In the genomic region with DNA sequence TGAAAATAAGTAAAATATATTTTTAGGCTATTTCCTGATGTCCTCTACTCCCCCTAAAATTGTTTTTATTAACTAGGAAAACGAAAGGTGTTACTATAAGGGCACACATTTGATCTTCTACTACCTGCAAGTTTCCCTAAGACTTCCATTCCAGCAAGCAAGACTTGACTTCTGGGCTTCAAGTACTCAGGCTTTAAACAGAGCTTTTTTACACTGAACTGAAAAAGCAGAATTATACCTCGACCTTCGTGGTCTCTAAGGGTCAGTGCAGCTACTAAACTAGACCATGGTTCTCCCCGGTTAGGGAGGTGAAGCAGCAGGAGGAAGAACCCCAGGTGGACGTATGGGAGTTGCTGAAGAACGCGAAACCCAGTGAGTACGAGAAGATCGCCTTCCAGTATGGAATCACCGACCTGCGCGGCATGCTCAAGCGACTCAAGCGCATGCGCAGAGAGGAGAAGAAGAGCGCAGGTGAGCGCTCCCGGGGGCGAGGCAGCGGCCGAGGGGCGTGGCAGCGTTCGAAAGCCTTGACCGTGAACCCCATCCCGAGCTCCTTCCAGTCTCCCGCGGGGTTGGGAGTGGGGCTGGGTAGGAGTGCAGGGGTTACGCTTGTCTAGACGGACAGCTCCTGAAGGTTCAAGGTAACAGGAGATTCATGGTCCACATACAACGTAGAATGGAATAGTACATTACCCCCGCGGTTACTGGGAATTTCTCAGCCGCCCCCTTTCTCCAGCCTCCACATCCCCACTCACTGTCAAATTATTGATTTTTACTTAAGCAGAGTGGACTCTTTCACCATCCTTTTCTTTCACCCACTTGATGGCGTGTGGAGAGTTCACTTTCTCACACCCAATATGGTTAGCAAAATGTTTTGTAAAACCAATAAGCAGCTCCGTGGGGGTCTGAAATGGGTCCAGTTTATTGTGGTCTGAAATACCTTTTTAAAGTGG, we compare ENCODE assay signal across 11 cellular contexts. TPM values are rescaled to one million over a fixed set of nuclear protein-coding genes. Genes with fewer than 3 reads are reported as not detected.
DNase-seq lines count a peak whose midpoint lies in the region; ATAC-seq, FAIRE-seq and TF ChIP-seq lines count a peak whose summit lies in the region.
"Had no signal": no experiment of that assay in that cellular context is flagged by ENCODE, and none has a peak within 500 bp of the region (broad histone marks: within the 10 kb centered on the region; RNA-seq: fewer than 3 reads in every experiment).

No MANE protein-coding gene starts in this region.

- WGBS in SK-N-SH (ENCODE audit: low lambda C conversion rate) = 12% methylated on average over 31 of the region's 36 CpGs
- WGBS in spleen, 5 donors = 21 to 29% (median 23%) methylated on average over 36 of the region's 36 CpGs

- no peak for TF ChIP-seq EP300 in SK-N-SH (IDR thresholded peaks at IDR 0.05; ENCODE audit: borderline replicate concordance in 1 of 2, low read depth in 1 of 2, low read length in 1 of 2)

- H3K9me1 ChIP-seq in keratinocyte (ENCODE audit: control insufficient read depth, extremely low read depth, insufficient read depth, low read length) = no peaks in the 10 kb centered on the region

- H3K27ac ChIP-seq in SK-N-SH (ENCODE audit: low read depth in 2 of 2, low read length in 1 of 2) (no peak overlapping the region), astrocyte (ENCODE audit: low read depth, low read length) (no peak overlapping the region), keratinocyte (ENCODE audit: control insufficient read depth, insufficient read depth, low read length) (no peak overlapping the region), spleen (no peak overlapping the region)

- CTCF ChIA-PET in SK-N-SH (lab: Yijun Ruan, JAX) = interaction anchor here (0.7 kb wide), 1 partner anchor 62 kb away, joined by 3 read pairs; no protein-coding TSS in a partner anchor

- peak overlapping the region; percentile 49 for H3K4me2 ChIP-seq in SK-N-SH
- H3K4me2 ChIP-seq in astrocyte (ENCODE audit: low read length) = peak overlapping the region; percentile 76
- peak overlapping the region; percentile 82 for H3K4me2 ChIP-seq in keratinocyte (ENCODE audit: control insufficient read depth, extremely low read depth, insufficient read depth, low read depth, low read length)

- H3F3A ChIP-seq in SK-N-SH (replicated peaks; ENCODE audit: insufficient read depth) = no peaks in the 10 kb centered on the region

- H3K27me3 Mint-ChIP-seq in astrocyte (ENCODE audit: low read depth, unreplicated experiment) = peaks cover 11% of the 10 kb centered on the region

- no peak for TF ChIP-seq RAD21 in SK-N-SH (IDR thresholded peaks at IDR 0.05; ENCODE audit: low read length)

- H3K4me3 Mint-ChIP-seq in astrocyte (ENCODE audit: unreplicated experiment) = peak overlapping the region; percentile 73

- peaks cover 1% of the 10 kb centered on the region for H3K9me3 Mint-ChIP-seq in astrocyte (ENCODE audit: unreplicated experiment)

- H3K36me3 ChIP-seq in SK-N-SH (replicated peaks in 1 of 2; ENCODE audit: control insufficient read depth in 1 of 2, insufficient read depth in 2 of 2, low read length in 1 of 2) (no peaks in the 10 kb centered on the region), astrocyte (ENCODE audit: insufficient read depth, low read length) (no peaks in the 10 kb centered on the region), keratinocyte (ENCODE audit: control insufficient read depth in 2 of 2, extremely low read depth in 1 of 2, insufficient read depth in 2 of 2, low read length in 2 of 2) (no peaks in the 10 kb centered on the region), spleen (no peaks in the 10 kb centered on the region)

- no peak overlapping the region for H3K9ac ChIP-seq in SK-N-SH
- H3K9ac ChIP-seq in astrocyte (ENCODE audit: low read length) = no peak overlapping the region
- no peak overlapping the region for H3K9ac ChIP-seq in keratinocyte (ENCODE audit: control insufficient read depth, extremely low read depth, insufficient read depth, low read length)

- H2AFZ ChIP-seq in SK-N-SH (ENCODE audit: low read depth) (no peak overlapping the region), astrocyte (ENCODE audit: low read depth, low read length) (peak overlapping the region; percentile 78), keratinocyte (ENCODE audit: control insufficient read depth, low read length) (peak overlapping the region; percentile 91)

- FAIRE-seq in astrocyte (lab: Jason Lieb, UNC) (no peak), keratinocyte (lab: Jason Lieb, UNC) (no peak)

- TF ChIP-seq CTCF in SK-N-SH (IDR thresholded peaks at IDR 0.05) (no peak), astrocyte (IDR thresholded peaks at IDR 0.05; ENCODE audit: insufficient read depth, low read depth, low read length) (no peak), keratinocyte (optimal IDR thresholded peaks at IDR 0.05 in 1 of 3, IDR thresholded peaks at IDR 0.05 in 1 of 3, conservative IDR thresholded peaks at IDR 0.05 in 1 of 3; ENCODE audit: extremely low read depth in 1 of 3, insufficient read depth in 2 of 3, low read length in 3 of 3) (no peak), spleen (IDR thresholded peaks at IDR 0.05 in 8 of 11, conservative IDR thresholded peaks at IDR 0.05 in 3 of 11) (no peak)

- TF ChIP-seq POLR2A in spleen (IDR thresholded peaks at IDR 0.05) = no peak

- ATAC-seq in SK-N-SH treated with all-trans-retinoic acid at 6 μM for 48 hours = no peak; the same call in 2 of the 3 replicates

- intact Hi-C loops in spleen (cut with DNase I; ENCODE audit: low total_unique reads) = no loop called here

- peaks cover 0 to 3% of the 10 kb centered on the region in 2 experiments; a peak in 2 of 4 replicates for H3K4me1 ChIP-seq in SK-N-SH (ENCODE audit: control insufficient read depth in 1 of 2, insufficient read depth in 2 of 2, low read depth in 1 of 2, low read length in 1 of 2)
- no peaks in the 10 kb centered on the region for H3K4me1 ChIP-seq in astrocyte (ENCODE audit: insufficient read depth, low read length)
- H3K4me1 ChIP-seq in keratinocyte (ENCODE audit: control insufficient read depth, extremely low read depth, insufficient read depth, low read length) = peaks cover 5% of the 10 kb centered on the region
- H3K4me1 ChIP-seq in spleen = peaks cover 0 to 12% (median 5%) of the 10 kb centered on the region in 6 donors

- H3K4me1 Mint-ChIP-seq in astrocyte (ENCODE audit: low read depth, unreplicated experiment) = no peaks in the 10 kb centered on the region

- DNase-seq in SK-N-SH (peak; percentile 14), astrocyte (ENCODE audit: low read depth) (no peak), keratinocyte (ENCODE audit: low read depth, low spot score) (no peak), spleen (no peak), DMS 273 treated with DMSO at 0.1 percent for 48 hours (lab: John Stamatoyannopoulos, UW) (no peak), mesenteric fat pad (ENCODE audit: low spot score) (no peak), epidermal melanocyte (ENCODE audit: insufficient read length, low spot score) (no peak)
- DNase-seq: ACHN, foreskin melanocyte, KBM-7 had no signal

- no peaks in the 10 kb centered on the region for H3K36me3 Mint-ChIP-seq in astrocyte (ENCODE audit: low read depth, unreplicated experiment)

- H3K9me2 ChIP-seq in SK-N-SH = no peaks in the 10 kb centered on the region

- no peak overlapping the region for H3K27ac Mint-ChIP-seq in astrocyte (ENCODE audit: unreplicated experiment)

- dilution Hi-C loops in keratinocyte (cut with MboI; ENCODE audit: extremely low pct_ligation_motif_present, low sequenced_read_pairs) = no loop called here

- H4K20me1 ChIP-seq in SK-N-SH (ENCODE audit: insufficient read depth) = no peaks in the 10 kb centered on the region
- H4K20me1 ChIP-seq in astrocyte (ENCODE audit: insufficient read depth, low read length) = no peaks in the 10 kb centered on the region
- no peaks in the 10 kb centered on the region for H4K20me1 ChIP-seq in keratinocyte (ENCODE audit: control insufficient read depth, extremely low read depth, insufficient read depth, low read length)

- H3K79me2 ChIP-seq in SK-N-SH (ENCODE audit: insufficient read depth) = no peaks in the 10 kb centered on the region
- no peaks in the 10 kb centered on the region for H3K79me2 ChIP-seq in astrocyte (ENCODE audit: insufficient read depth, low read length)
- no peaks in the 10 kb centered on the region for H3K79me2 ChIP-seq in keratinocyte (ENCODE audit: control insufficient read depth, insufficient read depth, low read length)

- POLR2A ChIA-PET in SK-N-SH (lab: Yijun Ruan, JAX) = no interaction called here

- peaks cover 17% of the 10 kb centered on the region; the same call in 1 of the 2 replicates for H3K27me3 ChIP-seq in SK-N-SH (ENCODE audit: insufficient read depth)
- no peaks in the 10 kb centered on the region for H3K27me3 ChIP-seq in astrocyte (ENCODE audit: insufficient read depth, low read length)
- peaks cover 8% of the 10 kb centered on the region for H3K27me3 ChIP-seq in keratinocyte (ENCODE audit: control insufficient read depth, extremely low read depth, insufficient read depth, low read length)
- H3K27me3 ChIP-seq in spleen (replicated peaks in 1 of 7) = peaks cover 0 to 21% (median 7%) of the 10 kb centered on the region in 7 donors

- H3K9me3 ChIP-seq in SK-N-SH = no peaks in the 10 kb centered on the region
- no peaks in the 10 kb centered on the region for H3K9me3 ChIP-seq in astrocyte (ENCODE audit: insufficient read depth, low read depth, low read length)
- no peaks in the 10 kb centered on the region for H3K9me3 ChIP-seq in keratinocyte (ENCODE audit: control insufficient read depth, low read depth, low read length)
- no peaks in the 10 kb centered on the region for H3K9me3 ChIP-seq in spleen

- peak overlapping the region in 1 of 2 experiments; percentile 13; a peak in 1 of 4 replicates for H3K4me3 ChIP-seq in SK-N-SH (ENCODE audit: low read depth in 2 of 2, low read length in 1 of 2)
- H3K4me3 ChIP-seq in astrocyte (ENCODE audit: insufficient read depth, low read depth, low read length) = peak overlapping the region; percentile 44
- H3K4me3 ChIP-seq in keratinocyte (ENCODE audit: control insufficient read depth in 2 of 3, extremely low read depth in 1 of 3, insufficient read depth in 2 of 3, low read depth in 1 of 3, low read length in 3 of 3) = peak overlapping the region; percentile 10 to 61 (median 48)
- H3K4me3 ChIP-seq in spleen = peak overlapping the region in 6 of 8 donors; percentile 3 to 61 (median 18)

RNA-seq across cellular contexts. Expression of gene MYBPC1, which starts 47.6 kb away (rescaled TPM):
- polyA plus RNA-seq in SK-N-SH (2012; rRNA removed) (not detected in 2 replicates), keratinocyte (not detected in 3 replicates), spleen (under 1 TPM; 0.06 to 0.77 (median 0.54) TPM)
- not detected in 2 replicates for polyA plus RNA-seq in SK-N-SH (2012; cell fraction: cytosol; rRNA removed)
- polyA plus RNA-seq in SK-N-SH (2012; cell fraction: nucleus; rRNA removed) = not detected in 2 replicates
- total RNA-seq in astrocyte (0.31 TPM in 1 of 2 replicates, not detected in the other), spleen (1 to 10 TPM in 1 of 7 donors, under 1 TPM in 2, not detected in 4; 0.27 to 2.7 (median 0.92) TPM), mesenteric fat pad (not detected)
- polyA plus RNA-seq in keratinocyte (2011; ENCODE audit: low read depth) = not detected
- not detected in 2 replicates for polyA plus RNA-seq in keratinocyte (2011; cell fraction: cytosol; rRNA removed)
- polyA plus RNA-seq in keratinocyte (2011; cell fraction: nucleus; rRNA removed) = not detected in 2 replicates
- polyA plus RNA-seq in keratinocyte (2012; ENCODE audit: low replicate concordance) = not detected in 2 replicates
- not detected in 3 replicates for polyA minus RNA-seq in keratinocyte
- not detected for polyA minus RNA-seq in keratinocyte (2011; cell fraction: cytosol; rRNA and poly(A)+ RNA removed)
- polyA minus RNA-seq in keratinocyte (2011; cell fraction: nucleus; rRNA and poly(A)+ RNA removed) = not detected in 2 replicates

RNA-seq across cellular contexts. Expression of gene CHPT1, which starts 55.0 kb away (rescaled TPM):
- 12.0 and 13.2 TPM in 2 replicates for polyA plus RNA-seq in SK-N-SH (2012; rRNA removed)
- 15.9 and 19.3 TPM in 2 replicates for polyA plus RNA-seq in SK-N-SH (2012; cell fraction: cytosol; rRNA removed)
- 3.4 and 8.4 TPM in 2 replicates for polyA plus RNA-seq in SK-N-SH (2012; cell fraction: nucleus; rRNA removed)
- 22.2 TPM in 2 replicates for total RNA-seq in astrocyte
- polyA plus RNA-seq in keratinocyte = 4.7 to 12.7 TPM (median 7.8 TPM) in 3 replicates
- not detected for polyA plus RNA-seq in keratinocyte (2011; ENCODE audit: low read depth)
- polyA plus RNA-seq in keratinocyte (2011; cell fraction: cytosol; rRNA removed) = 5.6 and 12.0 TPM in 2 replicates
- polyA plus RNA-seq in keratinocyte (2011; cell fraction: nucleus; rRNA removed) = 3.1 and 4.2 TPM in 2 replicates
- polyA plus RNA-seq in keratinocyte (2012; ENCODE audit: low replicate concordance) = 1.3 and 10.8 TPM in 2 replicates
- polyA minus RNA-seq in keratinocyte = 3.5 to 4.9 TPM (median 4.3 TPM) in 3 replicates
- 5.8 TPM for polyA minus RNA-seq in keratinocyte (2011; cell fraction: cytosol; rRNA and poly(A)+ RNA removed)
- 2.0 and 3.3 TPM in 2 replicates for polyA minus RNA-seq in keratinocyte (2011; cell fraction: nucleus; rRNA and poly(A)+ RNA removed)
- total RNA-seq in spleen = 100 to 1,000 TPM in 2 of 7 donors, 10 to 100 TPM in 5; 42.4 to 115 (median 47.8) TPM
- polyA plus RNA-seq in spleen = 10 to 100 TPM; 26.8 to 34.3 (median 30.4) TPM
- total RNA-seq in mesenteric fat pad = 63.3 TPM
